ENCODE assay signal across 1 cellular context in the genomic region with DNA sequence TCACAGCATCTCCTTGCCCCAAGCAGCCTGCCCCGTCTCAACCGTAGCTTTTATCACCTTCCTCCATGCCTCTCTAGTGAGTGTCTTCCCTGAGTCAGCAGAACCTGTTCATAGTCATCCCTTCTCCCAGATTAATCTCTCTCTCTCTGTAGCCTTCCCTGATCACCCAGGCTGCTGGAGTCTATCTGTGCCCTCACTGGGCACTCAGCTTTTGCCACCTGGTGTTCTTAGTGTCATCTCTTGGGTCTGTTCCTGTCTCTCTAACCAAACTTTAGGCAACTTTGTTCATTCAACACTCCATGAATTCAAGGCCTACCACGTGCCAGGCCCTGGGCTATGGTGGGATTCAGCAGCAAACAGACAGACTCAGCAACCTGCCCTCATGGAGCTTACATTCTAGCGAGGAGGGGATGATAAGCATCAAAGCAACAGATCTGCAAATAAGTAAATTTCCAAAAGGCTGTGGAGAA.
TF ChIP-seq lines count a peak whose summit lies in the region.

No MANE protein-coding gene starts in this region.

TF ChIP-seq in GM23338, 12 proteins besides CTCF, POLR2A, EP300 and RAD21 (continued from another document):
- TF ChIP-seq, protein P1, sequence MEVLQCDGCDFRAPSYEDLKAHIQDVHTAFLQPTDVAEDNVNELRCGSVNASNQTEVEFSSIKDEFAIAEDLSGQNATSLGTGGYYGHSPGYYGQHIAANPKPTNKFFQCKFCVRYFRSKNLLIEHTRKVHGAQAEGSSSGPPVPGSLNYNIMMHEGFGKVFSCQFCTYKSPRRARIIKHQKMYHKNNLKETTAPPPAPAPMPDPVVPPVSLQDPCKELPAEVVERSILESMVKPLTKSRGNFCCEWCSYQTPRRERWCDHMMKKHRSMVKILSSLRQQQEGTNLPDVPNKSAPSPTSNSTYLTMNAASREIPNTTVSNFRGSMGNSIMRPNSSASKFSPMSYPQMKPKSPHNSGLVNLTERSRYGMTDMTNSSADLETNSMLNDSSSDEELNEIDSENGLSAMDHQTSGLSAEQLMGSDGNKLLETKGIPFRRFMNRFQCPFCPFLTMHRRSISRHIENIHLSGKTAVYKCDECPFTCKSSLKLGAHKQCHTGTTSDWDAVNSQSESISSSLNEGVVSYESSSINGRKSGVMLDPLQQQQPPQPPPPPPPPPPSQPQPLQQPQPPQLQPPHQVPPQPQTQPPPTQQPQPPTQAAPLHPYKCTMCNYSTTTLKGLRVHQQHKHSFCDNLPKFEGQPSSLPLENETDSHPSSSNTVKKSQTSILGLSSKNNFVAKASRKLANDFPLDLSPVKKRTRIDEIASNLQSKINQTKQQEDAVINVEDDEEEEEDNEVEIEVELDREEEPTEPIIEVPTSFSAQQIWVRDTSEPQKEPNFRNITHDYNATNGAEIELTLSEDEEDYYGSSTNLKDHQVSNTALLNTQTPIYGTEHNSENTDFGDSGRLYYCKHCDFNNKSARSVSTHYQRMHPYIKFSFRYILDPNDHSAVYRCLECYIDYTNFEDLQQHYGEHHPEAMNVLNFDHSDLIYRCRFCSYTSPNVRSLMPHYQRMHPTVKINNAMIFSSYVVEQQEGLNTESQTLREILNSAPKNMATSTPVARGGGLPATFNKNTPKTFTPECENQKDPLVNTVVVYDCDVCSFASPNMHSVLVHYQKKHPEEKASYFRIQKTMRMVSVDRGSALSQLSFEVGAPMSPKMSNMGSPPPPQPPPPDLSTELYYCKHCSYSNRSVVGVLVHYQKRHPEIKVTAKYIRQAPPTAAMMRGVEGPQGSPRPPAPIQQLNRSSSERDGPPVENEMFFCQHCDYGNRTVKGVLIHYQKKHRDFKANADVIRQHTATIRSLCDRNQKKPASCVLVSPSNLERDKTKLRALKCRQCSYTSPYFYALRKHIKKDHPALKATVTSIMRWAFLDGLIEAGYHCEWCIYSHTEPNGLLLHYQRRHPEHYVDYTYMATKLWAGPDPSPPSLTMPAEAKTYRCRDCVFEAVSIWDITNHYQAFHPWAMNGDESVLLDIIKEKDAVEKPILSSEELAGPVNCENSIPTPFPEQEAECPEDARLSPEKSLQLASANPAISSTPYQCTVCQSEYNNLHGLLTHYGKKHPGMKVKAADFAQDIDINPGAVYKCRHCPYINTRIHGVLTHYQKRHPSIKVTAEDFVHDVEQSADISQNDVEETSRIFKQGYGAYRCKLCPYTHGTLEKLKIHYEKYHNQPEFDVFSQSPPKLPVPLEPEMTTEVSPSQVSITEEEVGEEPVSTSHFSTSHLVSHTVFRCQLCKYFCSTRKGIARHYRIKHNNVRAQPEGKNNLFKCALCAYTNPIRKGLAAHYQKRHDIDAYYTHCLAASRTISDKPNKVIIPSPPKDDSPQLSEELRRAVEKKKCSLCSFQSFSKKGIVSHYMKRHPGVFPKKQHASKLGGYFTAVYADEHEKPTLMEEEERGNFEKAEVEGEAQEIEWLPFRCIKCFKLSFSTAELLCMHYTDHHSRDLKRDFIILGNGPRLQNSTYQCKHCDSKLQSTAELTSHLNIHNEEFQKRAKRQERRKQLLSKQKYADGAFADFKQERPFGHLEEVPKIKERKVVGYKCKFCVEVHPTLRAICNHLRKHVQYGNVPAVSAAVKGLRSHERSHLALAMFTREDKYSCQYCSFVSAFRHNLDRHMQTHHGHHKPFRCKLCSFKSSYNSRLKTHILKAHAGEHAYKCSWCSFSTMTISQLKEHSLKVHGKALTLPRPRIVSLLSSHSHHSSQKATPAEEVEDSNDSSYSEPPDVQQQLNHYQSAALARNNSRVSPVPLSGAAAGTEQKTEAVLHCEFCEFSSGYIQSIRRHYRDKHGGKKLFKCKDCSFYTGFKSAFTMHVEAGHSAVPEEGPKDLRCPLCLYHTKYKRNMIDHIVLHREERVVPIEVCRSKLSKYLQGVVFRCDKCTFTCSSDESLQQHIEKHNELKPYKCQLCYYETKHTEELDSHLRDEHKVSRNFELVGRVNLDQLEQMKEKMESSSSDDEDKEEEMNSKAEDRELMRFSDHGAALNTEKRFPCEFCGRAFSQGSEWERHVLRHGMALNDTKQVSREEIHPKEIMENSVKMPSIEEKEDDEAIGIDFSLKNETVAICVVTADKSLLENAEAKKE (CRISPR knock-in tag; IDR thresholded peaks at IDR 0.05): no peak
- TF ChIP-seq NANOG (IDR thresholded peaks at IDR 0.05; ENCODE audit: borderline replicate concordance): no peak
- TF ChIP-seq, protein P2, sequence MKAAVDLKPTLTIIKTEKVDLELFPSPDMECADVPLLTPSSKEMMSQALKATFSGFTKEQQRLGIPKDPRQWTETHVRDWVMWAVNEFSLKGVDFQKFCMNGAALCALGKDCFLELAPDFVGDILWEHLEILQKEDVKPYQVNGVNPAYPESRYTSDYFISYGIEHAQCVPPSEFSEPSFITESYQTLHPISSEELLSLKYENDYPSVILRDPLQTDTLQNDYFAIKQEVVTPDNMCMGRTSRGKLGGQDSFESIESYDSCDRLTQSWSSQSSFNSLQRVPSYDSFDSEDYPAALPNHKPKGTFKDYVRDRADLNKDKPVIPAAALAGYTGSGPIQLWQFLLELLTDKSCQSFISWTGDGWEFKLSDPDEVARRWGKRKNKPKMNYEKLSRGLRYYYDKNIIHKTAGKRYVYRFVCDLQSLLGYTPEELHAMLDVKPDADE (IDR thresholded peaks at IDR 0.05): no peak
- no peak for TF ChIP-seq EZH2phosphoT487 (IDR thresholded peaks at IDR 0.05; ENCODE audit: unreplicated experiment)
- no peak for TF ChIP-seq STAT1 (IDR thresholded peaks at IDR 0.05; ENCODE audit: unreplicated experiment)
- TF ChIP-seq ZNF331 (CRISPR knock-in tag; IDR thresholded peaks at IDR 0.05; ENCODE audit: low read depth): no peak
- TF ChIP-seq EZH2 (IDR thresholded peaks at IDR 0.05; ENCODE audit: low read depth, unreplicated experiment): no peak
- TF ChIP-seq ZNF114 (CRISPR knock-in tag; IDR thresholded peaks at IDR 0.05): no peak
- no peak for TF ChIP-seq POLR2AphosphoS5 (IDR thresholded peaks at IDR 0.05; ENCODE audit: low read depth)
